ENCODE assay signal across 1 cellular context in the genomic region with DNA sequence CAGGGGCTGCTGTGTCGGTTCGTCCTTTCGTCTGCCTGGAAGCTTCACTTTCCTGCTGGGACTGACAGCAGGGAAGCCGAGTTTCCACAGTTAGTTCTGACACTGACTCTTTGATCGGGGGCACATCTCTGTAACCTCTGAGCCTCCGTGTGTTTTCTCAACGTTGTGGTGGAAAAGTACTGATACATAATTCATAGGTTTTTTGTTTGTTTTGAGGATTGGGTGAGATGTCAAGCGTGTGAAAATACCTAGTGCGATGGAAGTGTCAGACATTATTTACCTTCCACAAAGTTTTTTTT.
TF ChIP-seq lines count a peak whose summit lies in the region.

No MANE protein-coding gene starts in this region.

TF ChIP-seq in GM12878, 131 proteins besides CTCF, POLR2A, EP300 and RAD21 (continued from another document):
- no peak for TF ChIP-seq HSF1 (IDR thresholded peaks at IDR 0.05; ENCODE audit: low read depth, low read length)
- TF ChIP-seq HDAC2 (IDR thresholded peaks at IDR 0.05), result 0 out of 2 replicates have a peak, but pooled peaks have one; percentile 23
